In genomic region chr13:52497979-52498378, GRCh38 we compare ENCODE assay signal across 8 cellular contexts. TPM values are rescaled to one million over a fixed set of nuclear protein-coding genes. Genes with fewer than 3 reads are reported as not detected.
DNase-seq lines count a peak whose midpoint lies in the region; ATAC-seq, FAIRE-seq and TF ChIP-seq lines count a peak whose summit lies in the region.
"Not testable (repeated sequence)": the region's sequence is repeated elsewhere in the genome, so short reads cannot be mapped to it uniquely, and the experiment has no call there.

No MANE protein-coding gene starts in this region.

- not testable (repeated sequence) for DNase-seq in GM12892 (ENCODE audit: insufficient read length); activated T-cell treated with anti-CD3 and anti-CD28 coated beads, Interleukin-2, amount 50 U/mL, for 72 hours; naive B cell

- peak; percentile 9 for FAIRE-seq in GM12892 (lab: Jason Lieb, UNC)

- not testable (repeated sequence) for H4K20me1 ChIP-seq in KMS-11 (ENCODE audit: insufficient read depth)

- H3K4me3 ChIP-seq in KMS-11 (IDR thresholded peaks at IDR 0.05; ENCODE audit: insufficient read depth, low read depth, low read length), result not testable (repeated sequence)

- H3K79me2 ChIP-seq in KMS-11 (ENCODE audit: insufficient read depth, low read depth), result not testable (repeated sequence)

- TF ChIP-seq CTCF in KMS-11 (conservative IDR thresholded peaks at IDR 0.05; ENCODE audit: low read depth, low read length), result not testable (repeated sequence)

- not testable (repeated sequence) for H3K27me3 ChIP-seq in KMS-11 (ENCODE audit: insufficient read depth, low read depth)

- H3K4me1 Mint-ChIP-seq in activated T-cell treated with anti-CD3 and anti-CD28 coated beads, Interleukin-2, amount 50 U/mL, for 72 hours (ENCODE audit: low read depth); naive B cell: not testable (repeated sequence)

- H2AFZ ChIP-seq in KMS-11 (ENCODE audit: low read depth), result not testable (repeated sequence)

- H3K27ac Mint-ChIP-seq in activated T-cell treated with anti-CD3 and anti-CD28 coated beads, Interleukin-2, amount 50 U/mL, for 72 hours, result peak overlapping the region; percentile 42
- not testable (repeated sequence) for H3K27ac Mint-ChIP-seq in naive B cell

- H3K4me1 ChIP-seq in KMS-11 (ENCODE audit: low read depth, poor library complexity, severe bottlenecking), result peaks cover 26% of the 10 kb centered on the region

- H3K4me3 Mint-ChIP-seq in activated T-cell treated with anti-CD3 and anti-CD28 coated beads, Interleukin-2, amount 50 U/mL, for 72 hours; naive B cell: not testable (repeated sequence)

- ATAC-seq in GM19025 (IDR thresholded peaks at IDR 0.05; ENCODE audit: low read depth, unreplicated experiment) (peak; percentile 48), GM21381 (IDR thresholded peaks at IDR 0.05; ENCODE audit: unreplicated experiment) (peak; percentile 88), HG02798 (IDR thresholded peaks at IDR 0.05; ENCODE audit: poor library complexity, unreplicated experiment) (peak; percentile 64), HG03139 (IDR thresholded peaks at IDR 0.05; ENCODE audit: unreplicated experiment) (peak; percentile 70), naive B cell (ENCODE audit: low read depth in 2 of 2) (peak; percentile 42 to 58)
- peak in 1 of 2 donors; percentile 30 for ATAC-seq in activated T-cell treated with anti-CD3 and anti-CD28 coated beads, Interleukin-2, amount 50 U/mL, for 72 hours (replicated peaks in 1 of 2)

- H3K36me3 ChIP-seq in KMS-11 (ENCODE audit: insufficient read depth), result not testable (repeated sequence)

- not testable (repeated sequence) for H3K9me3 Mint-ChIP-seq in activated T-cell treated with anti-CD3 and anti-CD28 coated beads, Interleukin-2, amount 50 U/mL, for 72 hours
- peaks cover 5 to 17% (median 6%) of the 10 kb centered on the region in 7 donors for H3K9me3 Mint-ChIP-seq in naive B cell

- peak overlapping the region; percentile 48; the same call in 1 of the 2 replicates for H3K4me2 ChIP-seq in KMS-11

- peak overlapping the region; percentile 75 for H3K27ac ChIP-seq in KMS-11

- not testable (repeated sequence) for H3K9ac ChIP-seq in KMS-11

- TF ChIP-seq POLR2A in GM12892 (IDR thresholded peaks at IDR 0.05; ENCODE audit: low read depth, low read length), result not testable (repeated sequence)

- H3K27me3 Mint-ChIP-seq in activated T-cell treated with anti-CD3 and anti-CD28 coated beads, Interleukin-2, amount 50 U/mL, for 72 hours (ENCODE audit: low read depth); naive B cell: not testable (repeated sequence)

- not testable (repeated sequence) for H3K36me3 Mint-ChIP-seq in activated T-cell treated with anti-CD3 and anti-CD28 coated beads, Interleukin-2, amount 50 U/mL, for 72 hours (ENCODE audit: insufficient read depth in 2 of 2); naive B cell

RNA-seq across cellular contexts. Expression of gene CKAP2, which starts 42.7 kb away (rescaled TPM):
- 29.7 TPM for polyA plus RNA-seq in GM12892 (2012; ENCODE audit: missing spikeins)
- 10 to 100 TPM; 61.1 to 71.7 TPM for total RNA-seq in activated T-cell treated with anti-CD3 and anti-CD28 coated beads, Interleukin-2, amount 50 U/mL, for 72 hours
- 10 to 100 TPM; 16.5 to 32.3 (median 25.2) TPM for polyA plus RNA-seq in naive B cell (ENCODE audit: low read depth in 6 of 6)

RNA-seq across cellular contexts. Expression of gene VPS36, which starts 47.5 kb away (rescaled TPM):
- polyA plus RNA-seq in GM12892 (2012; ENCODE audit: missing spikeins), result 21.6 TPM
- 10 to 100 TPM; 38.8 to 40.2 TPM for total RNA-seq in activated T-cell treated with anti-CD3 and anti-CD28 coated beads, Interleukin-2, amount 50 U/mL, for 72 hours
- polyA plus RNA-seq in naive B cell (ENCODE audit: low read depth in 6 of 6), result 10 to 100 TPM; 34.3 to 50.4 (median 44.1) TPM
